In the genomic region with DNA sequence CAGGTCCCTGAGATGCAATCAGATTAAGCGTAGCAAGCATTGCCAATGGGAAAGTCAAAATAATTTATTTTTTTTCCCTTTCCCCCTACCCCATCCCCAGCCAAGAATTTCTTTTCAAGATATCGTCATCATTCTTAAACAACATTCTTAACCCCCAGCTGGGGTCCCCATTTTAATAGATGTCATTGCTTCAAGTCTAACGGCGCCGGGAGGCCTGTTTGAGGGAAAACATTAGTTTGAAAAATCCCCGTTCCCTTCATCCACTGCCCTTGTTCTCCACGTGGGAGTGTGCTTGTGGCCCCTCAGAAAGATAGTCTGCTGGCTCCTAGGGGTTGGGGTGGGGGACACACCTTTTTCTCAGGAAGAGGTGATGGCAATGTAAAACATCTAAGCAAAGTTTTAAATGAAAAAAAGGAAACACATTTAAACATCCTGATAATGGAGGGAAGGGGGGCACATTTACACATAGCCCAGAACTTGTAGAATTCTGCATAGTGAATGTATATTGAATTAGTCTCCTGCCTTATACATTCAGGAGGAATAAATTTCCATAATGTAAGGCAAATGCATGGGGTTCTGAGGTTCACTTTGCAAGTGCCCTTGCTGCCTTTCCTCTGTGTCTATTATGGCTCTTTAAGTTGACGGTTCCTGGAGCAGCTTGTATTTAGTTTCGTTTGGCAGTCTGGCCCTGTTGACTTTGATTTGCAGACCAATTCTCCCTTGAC, we compare ENCODE assay signal across 12 cellular contexts. TPM values are rescaled to one million over a fixed set of nuclear protein-coding genes. Genes with fewer than 3 reads are reported as not detected.
DNase-seq lines count a peak whose midpoint lies in the region; ATAC-seq, FAIRE-seq and TF ChIP-seq lines count a peak whose summit lies in the region.
"Had no signal": no experiment of that assay in that cellular context is flagged by ENCODE, and none has a peak within 500 bp of the region (broad histone marks: within the 10 kb centered on the region; RNA-seq: fewer than 3 reads in every experiment).

No MANE protein-coding gene starts in this region.

- no peak overlapping the region for H3T11ph ChIP-seq in H9 (ENCODE audit: low read length)

- H3K27ac ChIP-seq in H9 (ENCODE audit: insufficient read length, low read depth, low read length) (peak overlapping the region; percentile 91), brain microvascular endothelial cell (peak overlapping the region; percentile 83), left lung (peak overlapping the region; percentile 35 to 48), smooth muscle cell (ENCODE audit: low read depth) (peak overlapping the region; percentile 83), ovary (no peak overlapping the region)
- no peak overlapping the region for H3K27ac ChIP-seq in CD8-positive, alpha-beta T cell (ENCODE audit: low read depth, low read length)

- no peak overlapping the region for H2AFZ ChIP-seq in H9 (ENCODE audit: low read length)
- H2AFZ ChIP-seq in smooth muscle cell (ENCODE audit: low read depth), result no peak overlapping the region

- no peaks in the 10 kb centered on the region for H3K27me3 Mint-ChIP-seq in H9 (ENCODE audit: low read depth)
- peaks cover 24% of the 10 kb centered on the region for H3K27me3 Mint-ChIP-seq in CD8-positive, alpha-beta T cell (ENCODE audit: low read depth)

- POLR2A ChIA-PET in CD8-positive, alpha-beta T cell (lab: Charles Lee), result no interaction called here

- TF ChIP-seq CTCF in H9 (conservative IDR thresholded peaks at IDR 0.05) (no peak), brain microvascular endothelial cell (IDR thresholded peaks at IDR 0.05; ENCODE audit: low read depth, low read length, missing control alignments) (no peak), left lung (IDR thresholded peaks at IDR 0.05) (no peak), smooth muscle cell (IDR thresholded peaks at IDR 0.05; ENCODE audit: borderline replicate concordance, insufficient read depth, poor library complexity, severe bottlenecking) (no peak), ovary (IDR thresholded peaks at IDR 0.05) (no peak)
- TF ChIP-seq CTCF in CD8-positive, alpha-beta T cell (IDR thresholded peaks at IDR 0.05), result no peak

- no peak for TF ChIP-seq EP300 in ovary (IDR thresholded peaks at IDR 0.05)

- no peak overlapping the region for H3K4ac ChIP-seq in H9 (ENCODE audit: low read depth, low read length)

- H3K14ac ChIP-seq in H9 (ENCODE audit: insufficient read depth, low read length), result peak overlapping the region; percentile 50; the same call in 1 of the 2 replicates

- no peak for FAIRE-seq in GM12891 (lab: Jason Lieb, UNC)
- FAIRE-seq: small intestine had no signal

- H4K20me1 ChIP-seq in H9 (ENCODE audit: control insufficient read depth, insufficient read depth, insufficient read length), result no peaks in the 10 kb centered on the region
- peaks cover 3% of the 10 kb centered on the region for H4K20me1 ChIP-seq in smooth muscle cell (ENCODE audit: low read depth)

- intact Hi-C loops in left lung (cut with DNase I) (no loop called here), ovary (cut with DNase I) (no loop called here)
- intact Hi-C loops in CD8-positive, alpha-beta T cell (cut with DNase I, micrococcal nuclease), result no loop called here

- H3K36me3 ChIP-seq in brain microvascular endothelial cell (replicated peaks) (no peaks in the 10 kb centered on the region), left lung (no peaks in the 10 kb centered on the region), smooth muscle cell (ENCODE audit: low read depth) (no peaks in the 10 kb centered on the region), ovary (no peaks in the 10 kb centered on the region)
- H3K36me3 ChIP-seq in CD8-positive, alpha-beta T cell (ENCODE audit: insufficient read depth, low read length), result no peaks in the 10 kb centered on the region

- H2BK120ac ChIP-seq in H9 (ENCODE audit: low read depth, low read length, poor library complexity, severe bottlenecking), result no peak overlapping the region

- H2AK5ac ChIP-seq in H9 (ENCODE audit: insufficient read length, low read length), result peak overlapping the region; percentile 96

- H3K56ac ChIP-seq in H9 (ENCODE audit: insufficient read length, low read depth, low read length), result no peak overlapping the region

- no peak overlapping the region for H4K91ac ChIP-seq in H9 (ENCODE audit: insufficient read length, low read depth, low read length)

- DNase-seq in H9 (no peak), brain microvascular endothelial cell (no peak), left lung (no peak), smooth muscle cell (lab: John Stamatoyannopoulos, UW; ENCODE audit: unreplicated experiment) (no peak), GM12891 (ENCODE audit: insufficient read length, low spot score) (no peak), ovary (no peak)
- DNase-seq in CD8-positive, alpha-beta T cell, result no peak
- DNase-seq: activated naive CD8-positive, alpha-beta T cell treated with anti-CD3 and anti-CD28 coated beads, Interleukin-2, amount 10 ng/mL, durations not matched to agents 7 days and 5 days; NCI-H146; small intestine had no signal

- no peak overlapping the region for H3K23ac ChIP-seq in H9 (ENCODE audit: insufficient read length, low read depth, low read length)

- H3K9me3 Mint-ChIP-seq in H9, result no peaks in the 10 kb centered on the region
- no peaks in the 10 kb centered on the region for H3K9me3 Mint-ChIP-seq in CD8-positive, alpha-beta T cell
- H3K9me3 Mint-ChIP-seq: activated naive CD8-positive, alpha-beta T cell treated with anti-CD3 and anti-CD28 coated beads, Interleukin-2, amount 10 ng/mL, durations not matched to agents 7 days and 5 days; T-helper 2 cell treated with Interferon-gamma antibody and Interleukin-4, amounts not matched to agents 5 μg/mL and 100 μg/mL, for 36 hours had no signal

- peaks cover 85% of the 10 kb centered on the region in 2 experiments for H3K4me1 Mint-ChIP-seq in H9
- peaks cover 5% of the 10 kb centered on the region for H3K4me1 Mint-ChIP-seq in CD8-positive, alpha-beta T cell (ENCODE audit: low read depth)

- no peaks in the 10 kb centered on the region for H3K9me3 ChIP-seq in H9 (ENCODE audit: control insufficient read depth, low read depth, low read length)
- no peaks in the 10 kb centered on the region for H3K9me3 ChIP-seq in left lung
- H3K9me3 ChIP-seq in smooth muscle cell (replicated peaks; ENCODE audit: low read depth), result no peaks in the 10 kb centered on the region
- H3K9me3 ChIP-seq in CD8-positive, alpha-beta T cell (ENCODE audit: low read length), result no peaks in the 10 kb centered on the region
- H3K9me3 ChIP-seq in ovary, result no peaks in the 10 kb centered on the region

- ATAC-seq in left lung (no peak), HG03457 (IDR thresholded peaks at IDR 0.05; ENCODE audit: unreplicated experiment) (no peak)
- no peak for ATAC-seq in CD8-positive, alpha-beta T cell

- H3K9ac ChIP-seq in H9 (ENCODE audit: extremely low read depth, insufficient read length, low read length) (no peak overlapping the region), smooth muscle cell (ENCODE audit: low read depth) (peak overlapping the region; percentile 26)

- H3K27me3 ChIP-seq in H9 (ENCODE audit: insufficient read depth, low read length) (no peaks in the 10 kb centered on the region), brain microvascular endothelial cell (replicated peaks) (no peaks in the 10 kb centered on the region), left lung (peaks cover 0 to 21% of the 10 kb centered on the region in 2 donors), smooth muscle cell (ENCODE audit: low read depth) (no peaks in the 10 kb centered on the region), ovary (no peaks in the 10 kb centered on the region)
- H3K27me3 ChIP-seq in CD8-positive, alpha-beta T cell (ENCODE audit: insufficient read depth, low read length), result peaks cover 11% of the 10 kb centered on the region

- H4K8ac ChIP-seq in H9 (replicated peaks; ENCODE audit: insufficient read length, low read depth, low read length), result no peak overlapping the region

- H2BK12ac ChIP-seq in H9 (ENCODE audit: insufficient read length, low read depth, low read length), result peak overlapping the region; percentile 90

- H3K18ac ChIP-seq in H9 (ENCODE audit: insufficient read length, low read depth, low read length), result peak overlapping the region; percentile 93

- no peak overlapping the region for H2BK5ac ChIP-seq in H9 (ENCODE audit: insufficient read length, low read length)

- H3K4me3 ChIP-seq in brain microvascular endothelial cell (ENCODE audit: low read depth, low read length) (no peak overlapping the region), left lung (no peak overlapping the region), smooth muscle cell (no peak overlapping the region), ovary (no peak overlapping the region)
- no peak overlapping the region for H3K4me3 ChIP-seq in CD8-positive, alpha-beta T cell (ENCODE audit: low read depth, low read length)

- TF ChIP-seq POLR2A in GM12891 (IDR thresholded peaks at IDR 0.05; ENCODE audit: low read depth, low read length), result no peak
- TF ChIP-seq POLR2A in ovary (IDR thresholded peaks at IDR 0.05), result no peak

- peaks cover 20 to 66% (median 54%) of the 10 kb centered on the region in 3 experiments; a peak in 6 of 7 replicates for H3K36me3 Mint-ChIP-seq in H9 (ENCODE audit: insufficient read depth in 1 of 3, low read depth in 3 of 3)
- H3K36me3 Mint-ChIP-seq in CD8-positive, alpha-beta T cell, result no peaks in the 10 kb centered on the region
- H3K36me3 Mint-ChIP-seq: activated naive CD8-positive, alpha-beta T cell treated with anti-CD3 and anti-CD28 coated beads, Interleukin-2, amount 10 ng/mL, durations not matched to agents 7 days and 5 days had no signal

- H3K79me1 ChIP-seq in H9 (ENCODE audit: insufficient read depth, low read depth, low read length, poor library complexity, severe bottlenecking), result no peaks in the 10 kb centered on the region

- peaks cover 1% of the 10 kb centered on the region; the same call in 1 of the 2 replicates for H3K79me2 ChIP-seq in H9 (ENCODE audit: insufficient read depth, low read length)
- no peaks in the 10 kb centered on the region for H3K79me2 ChIP-seq in smooth muscle cell (ENCODE audit: low read depth)

- peak overlapping the region in 1 of 2 experiments; percentile 62; a peak in 2 of 5 replicates for H3K4me3 Mint-ChIP-seq in H9
- no peak overlapping the region for H3K4me3 Mint-ChIP-seq in CD8-positive, alpha-beta T cell
- H3K4me3 Mint-ChIP-seq: activated naive CD8-positive, alpha-beta T cell treated with anti-CD3 and anti-CD28 coated beads, Interleukin-2, amount 10 ng/mL, durations not matched to agents 7 days and 5 days; T-helper 2 cell treated with Interferon-gamma antibody and Interleukin-4, amounts not matched to agents 5 μg/mL and 100 μg/mL, for 36 hours had no signal

- H3K4me1 ChIP-seq in H9 (ENCODE audit: insufficient read depth, low read length) (peaks cover 26% of the 10 kb centered on the region), left lung (peaks cover 34 to 59% of the 10 kb centered on the region in 2 donors), smooth muscle cell (ENCODE audit: low read depth) (peaks cover 39% of the 10 kb centered on the region), ovary (ENCODE audit: insufficient read depth) (peaks cover 17% of the 10 kb centered on the region)
- H3K4me1 ChIP-seq in CD8-positive, alpha-beta T cell (ENCODE audit: insufficient read depth, low read length), result no peaks in the 10 kb centered on the region

- CTCF ChIA-PET in CD8-positive, alpha-beta T cell (lab: Charles Lee), result no interaction called here

- WGBS in H9 (ENCODE audit: extremely low coverage, insufficient read length, low lambda C conversion rate), result no CpG with 5 or more reads among the region's 9 CpGs
- 65% methylated on average over 9 of the region's 9 CpGs for WGBS in smooth muscle cell (ENCODE audit: low lambda C conversion rate)
- 53 to 66% (median 65%) methylated on average over 9 of the region's 9 CpGs for WGBS in ovary, 3 donors

- peaks cover 6% of the 10 kb centered on the region for H3K23me2 ChIP-seq in H9 (ENCODE audit: insufficient read length, low read depth, low read length, poor library complexity, severe bottlenecking)

- H3F3A ChIP-seq in smooth muscle cell (ENCODE audit: low read depth), result peaks cover 18% of the 10 kb centered on the region

- peak overlapping the region; percentile 98 to 99 (median 98) for H3K27ac Mint-ChIP-seq in H9
- no peak overlapping the region for H3K27ac Mint-ChIP-seq in CD8-positive, alpha-beta T cell
- H3K27ac Mint-ChIP-seq: activated naive CD8-positive, alpha-beta T cell treated with anti-CD3 and anti-CD28 coated beads, Interleukin-2, amount 10 ng/mL, durations not matched to agents 7 days and 5 days; T-helper 2 cell treated with Interferon-gamma antibody and Interleukin-4, amounts not matched to agents 5 μg/mL and 100 μg/mL, for 36 hours had no signal

- H2BK20ac ChIP-seq in H9 (ENCODE audit: low read depth, low read length, poor library complexity, severe bottlenecking), result no peak overlapping the region

- H3K4me2 ChIP-seq in H9 (ENCODE audit: insufficient read depth, insufficient read length, low read length) (no peak overlapping the region), smooth muscle cell (peak overlapping the region; percentile 70)

- H4K5ac ChIP-seq in H9 (ENCODE audit: insufficient read length, low read depth, low read length), result peak overlapping the region; percentile 42

- no peak overlapping the region; the same call in 1 of the 2 replicates for H2BK15ac ChIP-seq in H9 (ENCODE audit: low read depth, low read length)

- in situ Hi-C loops in brain microvascular endothelial cell (cut with HindIII; ENCODE audit: low pct_ligation_motif_present, low sequenced_read_pairs), result no loop called here

RNA-seq across cellular contexts. Expression of a gene that starts 6.8 kb away (rescaled TPM):
- 38.4 and 39.0 TPM in 2 replicates for total RNA-seq in H9 (2021)
- 10 to 100 TPM; 23.4 to 27.7 TPM for total RNA-seq in left lung
- total RNA-seq in smooth muscle cell, result 4.4 and 14.1 TPM in 2 replicates
- polyA plus RNA-seq in smooth muscle cell, result 18.6 and 19.9 TPM in 2 replicates
- total RNA-seq in CD8-positive, alpha-beta T cell, result not detected
- polyA plus RNA-seq in GM12891 (2012; ENCODE audit: low read depth, missing spikeins), result 0.06 TPM
- total RNA-seq in ovary, result 10 to 100 TPM in 1 of 7 donors, 1 to 10 TPM in 3, under 1 TPM in 3; 0.25 to 23.8 (median 2.9) TPM
- 10 to 100 TPM in 1 of 2 donors, 1 to 10 TPM in 1; 4.2 to 18.0 TPM for polyA plus RNA-seq in ovary
- total RNA-seq: activated naive CD8-positive, alpha-beta T cell treated with anti-CD3 and anti-CD28 coated beads, Interleukin-2, amount 10 ng/mL, durations not matched to agents 7 days and 5 days had no signal

RNA-seq across cellular contexts. Expression of a gene that starts 12.4 kb away (rescaled TPM):
- total RNA-seq in H9 (2021) (124 and 126 TPM in 2 replicates), left lung (10 to 100 TPM; 22.9 to 27.3 TPM), smooth muscle cell (8.5 and 11.0 TPM in 2 replicates), ovary (1 to 10 TPM in 6 of 7 donors, under 1 TPM in 1; 0.33 to 7.4 (median 2.3) TPM)
- polyA plus RNA-seq in smooth muscle cell (12.7 and 24.8 TPM in 2 replicates), ovary (1 to 10 TPM; 2.9 to 5.3 TPM)
- not detected for total RNA-seq in CD8-positive, alpha-beta T cell
- polyA plus RNA-seq in GM12891 (2012; ENCODE audit: low read depth, missing spikeins), result not detected
- total RNA-seq: activated naive CD8-positive, alpha-beta T cell treated with anti-CD3 and anti-CD28 coated beads, Interleukin-2, amount 10 ng/mL, durations not matched to agents 7 days and 5 days had no signal

RNA-seq across cellular contexts. Expression of a gene that starts 40.0 kb away (rescaled TPM):
- 17.6 and 19.5 TPM in 2 replicates for total RNA-seq in H9 (2021)
- 10 to 100 TPM in 1 of 2 donors, 1 to 10 TPM in 1; 8.6 to 12.1 TPM for total RNA-seq in left lung
- 2.5 and 2.7 TPM in 2 replicates for total RNA-seq in smooth muscle cell
- polyA plus RNA-seq in smooth muscle cell, result 0.96 and 10.0 TPM in 2 replicates
- total RNA-seq in CD8-positive, alpha-beta T cell, result 1 to 10 TPM in 1 of 2 experiments, under 1 TPM in 1; 0.92 to 1.3 TPM
- polyA plus RNA-seq in GM12891 (2012; ENCODE audit: low read depth, missing spikeins), result 0.15 TPM
- 10 to 100 TPM in 1 of 7 donors, 1 to 10 TPM in 1, under 1 TPM in 2, not detected in 3; 0.59 to 11.0 (median 0.84) TPM for total RNA-seq in ovary
- under 1 TPM in 1 of 2 donors, not detected in 1; 0.08 TPM for polyA plus RNA-seq in ovary

Comparison
In these comparisons a context has a peak if more than half of its experiments do, and no peak if none do; other contexts are left out.
1. H3K27ac ChIP-seq: peak in H9 (single experiment), brain microvascular endothelial cell (single experiment), left lung (2 of 2) and smooth muscle cell (single experiment); none in CD8-positive, alpha-beta T cell (single experiment) and ovary (0 of 2).